Comparison of ENCODE assay signal across 8 cellular contexts in the genomic region with DNA sequence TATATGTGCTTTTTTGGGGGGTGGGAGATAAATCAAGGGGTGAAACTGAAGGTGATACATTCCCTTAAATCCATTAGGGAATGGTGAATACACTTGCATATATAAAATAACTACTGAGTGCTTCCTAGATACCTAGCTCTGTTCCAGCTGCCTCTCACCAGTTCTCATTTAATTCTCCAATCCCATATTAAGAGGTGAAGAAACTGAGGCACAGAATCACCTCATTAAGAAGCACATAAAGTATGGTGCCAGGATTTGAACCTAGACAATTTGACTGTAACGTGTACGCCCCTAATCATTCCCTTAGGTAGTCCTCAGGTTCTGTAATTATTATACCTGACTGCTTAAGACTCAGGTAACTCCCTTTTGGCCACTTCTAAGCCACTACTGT. TPM values are rescaled to one million over a fixed set of nuclear protein-coding genes. Genes with fewer than 3 reads are reported as not detected.
DNase-seq lines count a peak whose midpoint lies in the region; ATAC-seq, FAIRE-seq and TF ChIP-seq lines count a peak whose summit lies in the region.

No MANE protein-coding gene starts in this region.

- H3K9me3 ChIP-seq in heart right ventricle (no peaks in the 10 kb centered on the region), K562 (replicated peaks; ENCODE audit: control insufficient read depth, insufficient read depth, low read depth, low read length) (no peaks in the 10 kb centered on the region), upper lobe of right lung (no peaks in the 10 kb centered on the region)

- H3K18ac ChIP-seq in mesendoderm (ENCODE audit: low read length): peak overlapping the region; percentile 51

- no peak for TF ChIP-seq POLR2A in K562 (conservative IDR thresholded peaks at IDR 0.05)
- TF ChIP-seq POLR2A in GM18505 (IDR thresholded peaks at IDR 0.05; ENCODE audit: borderline replicate concordance, extremely low read depth, insufficient read depth, insufficient read length): no peak

- WGBS in heart right ventricle, 2 donors: 26 to 33% methylated on average over 2 of the region's 2 CpGs
- 25% methylated on average over 2 of the region's 2 CpGs for WGBS in K562 (ENCODE audit: insufficient coverage, low coverage, missing lambda C conversion rate)
- no CpG with 5 or more reads among the region's 2 CpGs for WGBS in mesendoderm (ENCODE audit: extremely low coverage, insufficient coverage, low lambda C conversion rate)

- H3K27me3 ChIP-seq in heart right ventricle: no peaks in the 10 kb centered on the region
- no peaks in the 10 kb centered on the region; a peak in 1 of 5 replicates for H3K27me3 ChIP-seq in K562 (ENCODE audit: control insufficient read depth in 2 of 2, insufficient read depth in 2 of 2, low read length in 2 of 2)
- no peaks in the 10 kb centered on the region for H3K27me3 ChIP-seq in mesendoderm (ENCODE audit: insufficient read depth, low read length, poor library complexity)
- no peaks in the 10 kb centered on the region for H3K27me3 ChIP-seq in upper lobe of right lung

- H4K20me1 ChIP-seq in K562 (replicated peaks; ENCODE audit: control insufficient read depth, insufficient read depth, low read length): no peaks in the 10 kb centered on the region

- TF ChIP-seq EP300 in K562 (IDR thresholded peaks at IDR 0.05; ENCODE audit: low read length): no peak

- CTCF ChIA-PET in K562 (lab: Yijun Ruan, JAX; ENCODE audit: low intra/inter-chr PET ratio): interaction anchor here (0.6 to 0.7 kb wide), 2 partner anchors 229 to 348 kb away, joined by 3 to 4 read pairs; no protein-coding TSS in a partner anchor

- no peak for DNase-seq in heart right ventricle
- no peak for DNase-seq in left ventricle myocardium superior
- no peak for DNase-seq in K562 (ENCODE audit: extremely low read depth in 1 of 4, low spot score in 3 of 4)
- no peak for DNase-seq in mesendoderm
- no peak for DNase-seq in upper lobe of right lung
- no peak for DNase-seq in iPS-NIHi11 (ENCODE audit: low spot score)

- peak overlapping the region; percentile 97 for H2AFZ ChIP-seq in K562 (ENCODE audit: low read depth, low read length)

- peak overlapping the region; percentile 74 for H2BK15ac ChIP-seq in mesendoderm (replicated peaks; ENCODE audit: low read depth)

- ATAC-seq in heart right ventricle: no peak
- no peak for ATAC-seq in left ventricle myocardium superior
- ATAC-seq in K562: no peak
- ATAC-seq in upper lobe of right lung: no peak
- no peak for ATAC-seq in GM18505 (IDR thresholded peaks at IDR 0.05; ENCODE audit: unreplicated experiment)
- ATAC-seq in GM21528 (IDR thresholded peaks at IDR 0.05; ENCODE audit: low FRiP score, unreplicated experiment): no peak

- FAIRE-seq in K562 (lab: Jason Lieb, UNC): no peak

- H4K5ac ChIP-seq in mesendoderm (ENCODE audit: low read length): no peak overlapping the region

- H3K4me2 ChIP-seq in K562 (ENCODE audit: insufficient read depth, low read length) (peak overlapping the region; percentile 85), mesendoderm (ENCODE audit: low read length) (peak overlapping the region; percentile 23)

- no peak overlapping the region for H2AK5ac ChIP-seq in mesendoderm (ENCODE audit: low read length)

- H3K4me1 ChIP-seq in heart right ventricle: peaks cover 0 to 24% (median 12%) of the 10 kb centered on the region in 9 donors
- H3K4me1 ChIP-seq in K562 (replicated peaks in 1 of 2; ENCODE audit: control insufficient read depth in 2 of 2, insufficient read depth in 2 of 2, low read length in 2 of 2): peaks cover 0 to 7% of the 10 kb centered on the region in 2 experiments; a peak in 1 of 5 replicates
- no peaks in the 10 kb centered on the region for H3K4me1 ChIP-seq in mesendoderm (ENCODE audit: control insufficient read depth, low read depth, low read length)
- H3K4me1 ChIP-seq in upper lobe of right lung: peaks cover 6% of the 10 kb centered on the region

- in situ Hi-C loops in K562 (cut with MboI): no loop called here

- no peak overlapping the region for H4K8ac ChIP-seq in mesendoderm (ENCODE audit: low read depth, low read length)

- peak overlapping the region in 1 of 2 experiments; percentile 88; a peak in 2 of 4 replicates for H3K9ac ChIP-seq in K562 (ENCODE audit: insufficient read depth in 1 of 2, low read depth in 2 of 2, low read length in 2 of 2)
- H3K9ac ChIP-seq in mesendoderm (ENCODE audit: low read length): peak overlapping the region; percentile 54

- H3K79me1 ChIP-seq in mesendoderm (ENCODE audit: low read length): no peaks in the 10 kb centered on the region

- TF ChIP-seq CTCF in heart right ventricle (IDR thresholded peaks at IDR 0.05): no peak
- TF ChIP-seq CTCF in K562 (IDR thresholded peaks at IDR 0.05 in 2 of 3, conservative IDR thresholded peaks at IDR 0.05 in 1 of 3; ENCODE audit: insufficient read depth in 2 of 3, low read depth in 1 of 3, low read length in 3 of 3): no peak
- no peak for TF ChIP-seq CTCF in upper lobe of right lung (IDR thresholded peaks at IDR 0.05)

- H2BK5ac ChIP-seq in mesendoderm (ENCODE audit: low read length): peak overlapping the region; percentile 18

- H3K4me3 ChIP-seq in heart right ventricle: peak overlapping the region; percentile 54 to 88 (median 78)
- H3K4me3 ChIP-seq in K562: peak overlapping the region; percentile 60
- H3K4me3 ChIP-seq in mesendoderm (ENCODE audit: low read length): no peak overlapping the region
- peak overlapping the region; percentile 65 for H3K4me3 ChIP-seq in upper lobe of right lung

- H3K79me2 ChIP-seq in K562 (ENCODE audit: control insufficient read depth, insufficient read depth, low read length) (peaks cover 9% of the 10 kb centered on the region; the same call in 1 of the 3 replicates), mesendoderm (ENCODE audit: control insufficient read depth, insufficient read depth, low read length) (no peaks in the 10 kb centered on the region)

- TF ChIP-seq RAD21 in K562 (CRISPR knock-in tag; conservative IDR thresholded peaks at IDR 0.05 in 1 of 2, IDR thresholded peaks at IDR 0.05 in 1 of 2): no peak

- intact Hi-C loops in heart right ventricle (cut with DNase I): loop anchor here in 8 of 10 donors (2.0 to 10.0 kb wide), 15 partner anchors 44 to 236 kb away; partner anchors contain the start of genes SLK (in 5 of the 8), GSTO1 (in 3 of the 8) and STN1 (in 1 of the 8)
- intact Hi-C loops in left ventricle myocardium superior (cut with micrococcal nuclease): loop anchor here (5.0 to 10.0 kb wide), 2 partner anchors 114 to 228 kb away; partner anchors contain the start of gene CFAP43
- intact Hi-C loops in K562 (cut with micrococcal nuclease): loop anchor here (5.0 kb wide), 5 partner anchors 87 to 232 kb away; partner anchors contain the start of genes CFAP58, SLK and STN1
- intact Hi-C loops in upper lobe of right lung (cut with DNase I): no loop called here

- no peak overlapping the region for H3K4ac ChIP-seq in mesendoderm (ENCODE audit: low read depth, low read length)

- H3K23ac ChIP-seq in mesendoderm (ENCODE audit: low read length): no peak overlapping the region

- H3K9me1 ChIP-seq in K562 (ENCODE audit: control insufficient read depth, insufficient read depth, low read length): no peaks in the 10 kb centered on the region

- peak overlapping the region; percentile 45 for H2BK120ac ChIP-seq in mesendoderm (ENCODE audit: low read depth, low read length)

- POLR2A ChIA-PET in K562 (lab: Yijun Ruan, JAX): interaction anchor here (1.2 to 2.3 kb wide), 5 partner anchors 11 to 327 kb away, joined by 3 to 10 read pairs (median 5); no protein-coding TSS in a partner anchor

- H3K27ac ChIP-seq in heart right ventricle (peak overlapping the region; percentile 89 to 100 (median 98)), K562 (ENCODE audit: extremely low read depth, low read depth, low read length) (peak overlapping the region; percentile 97), mesendoderm (ENCODE audit: low read depth, low read length) (no peak overlapping the region), upper lobe of right lung (peak overlapping the region; percentile 100)

- H3K56ac ChIP-seq in mesendoderm (ENCODE audit: low read length): peak overlapping the region; percentile 68

- no TSS peak for BruUV-seq in K562 (replicated peaks; lab: Mats Ljungman, UMichigan)

- peaks cover 0 to 21% (median 0%) of the 10 kb centered on the region in 9 donors for H3K36me3 ChIP-seq in heart right ventricle
- H3K36me3 ChIP-seq in K562 (ENCODE audit: control insufficient read depth, insufficient read depth, low read length): peaks cover 8% of the 10 kb centered on the region; the same call in 1 of the 3 replicates
- no peaks in the 10 kb centered on the region for H3K36me3 ChIP-seq in mesendoderm (ENCODE audit: control insufficient read depth, insufficient read depth, low read length)
- H3K36me3 ChIP-seq in upper lobe of right lung: no peaks in the 10 kb centered on the region

RNA-seq across cellular contexts. Expression of gene SFR1, which starts 1.5 kb away (rescaled TPM):
- total RNA-seq in heart right ventricle (10 to 100 TPM in 1 of 10 donors, 1 to 10 TPM in 9; 4.4 to 10.4 (median 6.7) TPM), left ventricle myocardium superior (5.2 TPM), K562 (2014; rRNA removed) (4.3 and 4.5 TPM in 2 replicates), K562 (2014; rRNA removed; fragmentation: Illumina TruSeq; extraction: Trizol) (11.2 and 12.7 TPM in 2 replicates), K562 (2015; rRNA removed; fragmentation: Illumina TruSeq; extraction: Trizol) (8.1 and 9.1 TPM in 2 replicates), K562 (2021) (6.7 and 6.8 TPM in 2 replicates), upper lobe of right lung (5.5 TPM)
- polyA plus RNA-seq in heart right ventricle (10 to 100 TPM in 1 of 2 donors, 1 to 10 TPM in 1; 7.5 to 12.1 TPM), K562 (2011; rRNA removed) (4.2 and 8.3 TPM in 2 replicates), K562 (2014; fragmentation: Illumina TruSeq; extraction: Trizol) (7.8 and 10.3 TPM in 2 replicates), K562 (2014; fragmentation: Nextera tagmentation; extraction: Ambion mirVana) (10 to 100 TPM; 17.8 to 18.7 TPM), K562 (2014; rRNA removed) (8.0 and 8.6 TPM in 2 replicates)
- 1.4 and 6.5 TPM in 2 replicates for total RNA-seq in K562 (2011; cell fraction: chromatin; rRNA removed; ENCODE audit: low replicate concordance)
- 1.7 and 2.2 TPM in 2 replicates for total RNA-seq in K562 (2011; cell fraction: nucleolus; rRNA removed)
- total RNA-seq in K562 (2011; cell fraction: nucleoplasm; rRNA removed): 3.8 and 5.6 TPM in 2 replicates
- 2.3 and 3.7 TPM in 2 replicates for polyA plus RNA-seq in K562 (2011; cell fraction: cytosol; rRNA removed)
- polyA plus RNA-seq in K562 (2011; cell fraction: nucleus; rRNA removed): 1.7 and 1.8 TPM in 2 replicates
- polyA plus RNA-seq in K562 (2012): 5.9 and 8.7 TPM in 2 replicates
- 4.7 and 5.5 TPM in 2 replicates for polyA minus RNA-seq in K562 (2011; rRNA and poly(A)+ RNA removed)
- polyA minus RNA-seq in K562 (2011; cell fraction: cytosol; rRNA and poly(A)+ RNA removed): 3.8 and 5.4 TPM in 2 replicates
- polyA minus RNA-seq in K562 (2011; cell fraction: nucleus; rRNA and poly(A)+ RNA removed): 1.8 and 5.0 TPM in 2 replicates
- polyA plus RNA-seq in mesendoderm (2013, experiment 1 of 2): 7.7 TPM
- polyA plus RNA-seq in mesendoderm (2013, experiment 2 of 2): 7.5 TPM

RNA-seq across cellular contexts. Expression of gene COL17A1, which starts 34.8 kb away (rescaled TPM):
- total RNA-seq in heart right ventricle (under 1 TPM in 4 of 10 donors, not detected in 6; 0.10 to 0.39 (median 0.16) TPM), left ventricle myocardium superior (0.32 TPM), K562 (2014; rRNA removed) (not detected in 2 replicates), K562 (2014; rRNA removed; fragmentation: Illumina TruSeq; extraction: Trizol) (not detected in 2 replicates), K562 (2015; rRNA removed; fragmentation: Illumina TruSeq; extraction: Trizol) (not detected in 2 replicates), K562 (2021) (0.29 TPM in 1 of 2 replicates, not detected in the other), upper lobe of right lung (1.5 TPM)
- polyA plus RNA-seq in heart right ventricle (under 1 TPM; 0.15 to 0.36 TPM), K562 (2011; rRNA removed) (not detected in 2 replicates), K562 (2014; fragmentation: Illumina TruSeq; extraction: Trizol) (not detected in 2 replicates), K562 (2014; fragmentation: Nextera tagmentation; extraction: Ambion mirVana) (not detected), K562 (2014; rRNA removed) (not detected in 2 replicates)
- total RNA-seq in K562 (2011; cell fraction: chromatin; rRNA removed; ENCODE audit: low replicate concordance): not detected in 2 replicates
- total RNA-seq in K562 (2011; cell fraction: nucleolus; rRNA removed): not detected in 2 replicates
- not detected in 2 replicates for total RNA-seq in K562 (2011; cell fraction: nucleoplasm; rRNA removed)
- not detected in 2 replicates for polyA plus RNA-seq in K562 (2011; cell fraction: cytosol; rRNA removed)
- not detected in 2 replicates for polyA plus RNA-seq in K562 (2011; cell fraction: nucleus; rRNA removed)
- 0.08 TPM in 1 of 2 replicates, not detected in the other for polyA plus RNA-seq in K562 (2012)
- polyA minus RNA-seq in K562 (2011; rRNA and poly(A)+ RNA removed): not detected in 2 replicates
- polyA minus RNA-seq in K562 (2011; cell fraction: cytosol; rRNA and poly(A)+ RNA removed): 0.36 TPM in 1 of 2 replicates, not detected in the other
- 0.22 TPM in 1 of 2 replicates, not detected in the other for polyA minus RNA-seq in K562 (2011; cell fraction: nucleus; rRNA and poly(A)+ RNA removed)
- polyA plus RNA-seq in mesendoderm (2013, experiment 1 of 2): 3.7 TPM
- 3.8 TPM for polyA plus RNA-seq in mesendoderm (2013, experiment 2 of 2)
